8 cellular contexts compared by ENCODE assay signal in the genomic region with DNA sequence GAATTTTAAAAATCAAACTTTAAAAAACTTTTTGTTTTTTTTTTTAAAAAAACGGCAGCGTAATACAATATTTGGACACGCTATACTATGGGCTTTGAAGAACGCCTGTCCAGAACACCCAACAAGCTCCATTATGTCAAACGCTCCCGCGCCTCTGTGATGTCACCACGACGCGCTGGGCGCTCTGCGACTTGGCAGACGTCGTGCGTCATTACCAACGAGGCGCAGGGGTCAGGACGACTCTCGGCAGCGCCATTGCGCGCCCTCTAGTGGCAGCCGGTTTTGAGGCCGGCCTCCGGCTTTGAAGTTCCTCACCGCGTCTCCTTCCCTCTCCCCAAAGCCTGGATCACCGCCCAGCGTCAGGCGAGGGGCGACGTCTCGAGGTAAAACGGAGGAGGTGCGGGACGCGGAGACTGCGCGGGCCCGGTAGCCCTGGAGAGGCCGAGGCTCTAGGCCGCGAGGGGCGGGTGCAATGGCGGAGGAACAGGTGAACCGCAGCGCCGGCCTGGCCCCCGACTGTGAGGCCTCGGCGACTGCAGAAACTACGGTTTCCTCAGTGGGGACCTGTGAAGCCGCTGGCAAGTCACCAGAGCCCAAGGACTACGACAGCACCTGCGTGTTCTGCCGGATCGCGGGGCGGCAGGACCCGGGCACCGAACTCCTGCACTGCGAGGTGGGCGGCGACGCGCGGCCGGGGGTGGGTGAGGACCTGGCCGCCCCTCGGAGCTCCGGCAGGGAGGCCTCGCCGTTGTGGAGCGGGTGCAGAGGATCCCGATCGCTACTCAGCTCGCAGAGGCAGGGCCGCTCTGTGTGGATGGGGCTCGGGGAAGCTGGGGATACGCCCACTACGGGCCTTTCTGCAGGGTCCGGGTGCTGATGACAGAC. TPM values are rescaled to one million over a fixed set of nuclear protein-coding genes. Genes with fewer than 3 reads are reported as not detected.
DNase-seq lines count a peak whose midpoint lies in the region; ATAC-seq and TF ChIP-seq lines count a peak whose summit lies in the region.

A gene (plus strand): TSS at position 265 of the 885 bp plus-strand sequence. CDS start 208 bp downstream, at position 473.

- peak within 1 kb of the TSS; percentile 91 for H3K4me3 ChIP-seq in CD4-positive, CD25-positive, alpha-beta regulatory T cell (ENCODE audit: low read depth, low read length)
- H3K4me3 ChIP-seq in left lung = peak within 1 kb of the TSS; percentile 80 to 94

- peaks cover 18% of the 10 kb centered on the region for H3K4me1 ChIP-seq in CD4-positive, CD25-positive, alpha-beta regulatory T cell (ENCODE audit: control insufficient read depth, insufficient read depth, low read length, poor library complexity, severe bottlenecking)
- H3K4me1 ChIP-seq in left lung = peaks cover 5 to 30% of the 10 kb centered on the region in 2 donors

- intact Hi-C loops in left lung (cut with DNase I) = no loop called here

- no peak within 1 kb of the TSS for H3K4me3 Mint-ChIP-seq in CD4-positive, CD25-positive, alpha-beta regulatory T cell

- H3K27ac Mint-ChIP-seq in CD4-positive, CD25-positive, alpha-beta regulatory T cell = no peak within 1 kb of the TSS

- ATAC-seq in CD4-positive, CD25-positive, alpha-beta regulatory T cell (ENCODE audit: low read depth in 2 of 2) = peak; percentile 93 to 94
- peak; percentile 91 for ATAC-seq in GM19395 (IDR thresholded peaks at IDR 0.05; ENCODE audit: unreplicated experiment)
- ATAC-seq in HG03565 (IDR thresholded peaks at IDR 0.05; ENCODE audit: unreplicated experiment) = peak; percentile 94
- ATAC-seq in left lung = peak; percentile 92

- no peaks in the 10 kb centered on the region for H3K9me3 ChIP-seq in CD4-positive, CD25-positive, alpha-beta regulatory T cell (ENCODE audit: control insufficient read depth in 2 of 2, low read length in 2 of 2)
- no peaks in the 10 kb centered on the region for H3K9me3 ChIP-seq in left lung

- peak; percentile 92 to 97 for TF ChIP-seq CTCF in left lung (IDR thresholded peaks at IDR 0.05)

- H3K9me3 Mint-ChIP-seq in CD4-positive, CD25-positive, alpha-beta regulatory T cell = no peaks in the 10 kb centered on the region

- H3K36me3 Mint-ChIP-seq in CD4-positive, CD25-positive, alpha-beta regulatory T cell = no peaks in the 10 kb centered on the region

- H3K27ac ChIP-seq in CD4-positive, CD25-positive, alpha-beta regulatory T cell (ENCODE audit: insufficient read depth, low read length, poor library complexity, severe bottlenecking) = peak within 1 kb of the TSS; percentile 92
- peak within 1 kb of the TSS; percentile 95 to 99 for H3K27ac ChIP-seq in left lung

- H3K4me1 Mint-ChIP-seq in CD4-positive, CD25-positive, alpha-beta regulatory T cell = peaks cover 9 to 14% (median 12%) of the 10 kb centered on the region in 4 donors

- peaks cover 6% of the 10 kb centered on the region for H3K27me3 Mint-ChIP-seq in CD4-positive, CD25-positive, alpha-beta regulatory T cell

- peak; percentile 96 to 98 (median 96) for DNase-seq in CD4-positive, CD25-positive, alpha-beta regulatory T cell
- DNase-seq in NCI-H748 treated with DMSO at 0.1 percent for 48 hours (lab: John Stamatoyannopoulos, UW) = peak; percentile 93
- peak; percentile 98 for DNase-seq in activated CD4-positive, alpha-beta T cell treated with anti-CD3 and anti-CD28 coated beads, Interleukin-2, amount 50 U/mL, for 4 hours
- DNase-seq in dermis blood vessel endothelial cell = peak; percentile 99
- DNase-seq in left lung = peak; percentile 98 to 100
- DNase-seq in stimulated activated CD4-positive, alpha-beta T cell treated with anti-CD3 and anti-CD28 coated beads, Interleukin-2, amount 100 ng/mL, for 48 hours = peak; percentile 99

- no peaks in the 10 kb centered on the region for H3K36me3 ChIP-seq in CD4-positive, CD25-positive, alpha-beta regulatory T cell (ENCODE audit: control insufficient read depth, insufficient read depth, low read length)
- peaks cover 0 to 6% of the 10 kb centered on the region in 2 donors for H3K36me3 ChIP-seq in left lung

- H3K27me3 ChIP-seq in CD4-positive, CD25-positive, alpha-beta regulatory T cell (ENCODE audit: control insufficient read depth, insufficient read depth, low read length) = peaks cover 2% of the 10 kb centered on the region
- H3K27me3 ChIP-seq in left lung = no peaks in the 10 kb centered on the region

RNA-seq across cellular contexts. Expression of the gene that starts here (rescaled TPM):
- total RNA-seq in CD4-positive, CD25-positive, alpha-beta regulatory T cell = 11.6 TPM
- 10 to 100 TPM in 2 of 4 donors, 1 to 10 TPM in 2; 8.3 to 13.9 (median 9.8) TPM for polyA plus RNA-seq in CD4-positive, CD25-positive, alpha-beta regulatory T cell
- total RNA-seq in dermis blood vessel endothelial cell (13.0 and 20.3 TPM in 2 replicates), left lung (10 to 100 TPM; 23.8 to 29.7 TPM)

Comparison
In these comparisons a context has a peak if more than half of its experiments do, and no peak if none do; other contexts are left out.
1. Peak in every context shown above with its lines: DNase-seq, ATAC-seq, H3K4me3 ChIP-seq and H3K27ac ChIP-seq.